38 cellular contexts compared by ENCODE assay signal in the genomic region with DNA sequence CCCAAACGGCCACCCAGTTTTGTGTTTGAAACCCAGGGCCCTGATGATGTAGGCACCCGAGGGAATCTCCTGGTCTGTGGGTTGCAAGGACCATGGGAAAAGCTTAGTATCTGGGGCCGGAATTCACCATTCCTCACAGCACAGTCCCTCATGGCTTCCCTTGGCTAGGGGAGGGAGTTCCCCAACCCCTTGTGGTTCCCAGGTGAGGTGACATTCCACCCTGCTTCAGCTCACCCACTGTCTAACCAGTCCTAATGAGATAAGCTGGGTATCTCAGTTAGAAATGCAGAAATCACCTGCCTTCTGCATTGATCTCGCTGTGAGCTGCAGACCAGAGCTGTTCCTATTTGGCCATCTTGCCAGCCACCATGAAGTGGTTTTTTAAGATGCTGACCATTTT.
"Had no signal": no experiment of that assay in that cellular context is flagged by ENCODE, and none has a peak within 500 bp of the region (broad histone marks: within the 10 kb centered on the region; RNA-seq: fewer than 3 reads in every experiment).

No MANE protein-coding gene starts in this region.

- H3K36me3 Mint-ChIP-seq: activated naive CD4-positive, alpha-beta T cell treated with anti-CD3 and anti-CD28 coated beads, Interleukin-2, amount 50 U/mL, for 72 hours had no signal

- H3K4me3 ChIP-seq: adrenal gland, body of pancreas, breast epithelium had no signal

- H3K27ac Mint-ChIP-seq: activated CD4-positive, alpha-beta memory T cell treated with anti-CD3 and anti-CD28 coated beads for 36 hours; activated CD4-positive, alpha-beta T cell treated with anti-CD3 and anti-CD28 coated beads for 36 hours; activated CD8-positive, alpha-beta T cell treated with anti-CD3 and anti-CD28 coated beads for 36 hours; activated naive CD4-positive, alpha-beta T cell treated with anti-CD3 and anti-CD28 coated beads for 36 hours; activated naive CD4-positive, alpha-beta T cell treated with anti-CD3 and anti-CD28 coated beads, Interleukin-2, amount 50 U/mL, for 72 hours; activated naive CD8-positive, alpha-beta T cell treated with anti-CD3 and anti-CD28 coated beads for 36 hours; activated T-cell treated with anti-CD3 and anti-CD28 coated beads, Interleukin-2, amount 50 U/mL, for 72 hours; activated T-helper 1 cell treated with anti-CD3 and anti-CD28 coated beads, Interleukin-12 subunit alpha, Interleukin-12 subunit beta, Interleukin-2, Interleukin-4 antibody, amounts not matched to agents 30 ng/mL and 10 ng/mL and 1 ng/mL, durations not matched to agents 14 hours and 24 hours and 36 hours; activated T-helper 17 cell treated with anti-CD3 and anti-CD28 coated beads, Interleukin-2, amount 50 U/mL, for 72 hours; T-helper 1 cell treated with Interleukin-12 subunit alpha and Interleukin-12 subunit beta and Interleukin-4 antibody, amounts not matched to agents 30 μg/mL and 1 μg/mL, for 36 hours; T-helper 2 cell treated with Interferon-gamma antibody and Interleukin-4, amounts not matched to agents 5 μg/mL and 100 μg/mL, for 36 hours had no signal

- H3K9me3 ChIP-seq: adrenal gland, body of pancreas, breast epithelium had no signal

- H3K9me3 Mint-ChIP-seq: activated CD4-positive, alpha-beta memory T cell treated with anti-CD3 and anti-CD28 coated beads for 36 hours; activated CD8-positive, alpha-beta T cell treated with anti-CD3 and anti-CD28 coated beads for 36 hours; activated naive CD4-positive, alpha-beta T cell treated with anti-CD3 and anti-CD28 coated beads for 36 hours; activated naive CD4-positive, alpha-beta T cell treated with anti-CD3 and anti-CD28 coated beads, Interleukin-2, amount 50 U/mL, for 72 hours; activated T-cell treated with anti-CD3 and anti-CD28 coated beads, Interleukin-2, amount 50 U/mL, for 4 hours; activated T-helper 17 cell treated with anti-CD3 and anti-CD28 coated beads, Interleukin-2, amount 50 U/mL, for 72 hours; T-helper 1 cell treated with Interleukin-12 subunit alpha and Interleukin-12 subunit beta and Interleukin-4 antibody, amounts not matched to agents 30 μg/mL and 1 μg/mL, for 36 hours; T-helper 2 cell treated with Interferon-gamma antibody and Interleukin-4, amounts not matched to agents 5 μg/mL and 100 μg/mL, for 36 hours had no signal

- H3K4me1 Mint-ChIP-seq: activated CD4-positive, alpha-beta T cell treated with anti-CD3 and anti-CD28 coated beads for 36 hours; activated naive CD8-positive, alpha-beta T cell treated with anti-CD3 and anti-CD28 coated beads for 36 hours; activated T-helper 17 cell treated with anti-CD3 and anti-CD28 coated beads, Interleukin-2, amount 50 U/mL, for 72 hours had no signal

- H3K4me1 ChIP-seq: adrenal gland, body of pancreas, breast epithelium had no signal

- DNase-seq: activated CD4-positive, alpha-beta memory T cell treated with anti-CD3 and anti-CD28 coated beads for 36 hours; activated CD4-positive, alpha-beta T cell treated with anti-CD3 and anti-CD28 coated beads for 1 hour; activated CD4-positive, alpha-beta T cell treated with anti-CD3 and anti-CD28 coated beads for 36 hours; activated CD4-positive, alpha-beta T cell treated with anti-CD3 and anti-CD28 coated beads for 48 hours; activated CD4-positive, alpha-beta T cell treated with anti-CD3 and anti-CD28 coated beads, Interleukin-2, amount 50 U/mL, for 1 hour; activated CD4-positive, alpha-beta T cell treated with anti-CD3 and anti-CD28 coated beads, Interleukin-2, amount 50 U/mL, for 4 hours; activated CD4-positive, CD25-positive, alpha-beta regulatory T cell; activated CD8-positive, alpha-beta memory T cell treated with anti-CD3 and anti-CD28 coated beads, Interleukin-2, amount 50 U/mL, for 4 hours; activated CD8-positive, alpha-beta T cell treated with anti-CD3 and anti-CD28 coated beads for 36 hours; activated effector memory CD4-positive, alpha-beta T cell treated with anti-CD3 and anti-CD28 coated beads, Interleukin-2, amount 50 U/mL, for 16 hours; activated gamma-delta T cell treated with Interleukin-2 at 50 U/mL for 16 hours; activated naive CD4-positive, alpha-beta T cell; activated naive CD4-positive, alpha-beta T cell treated with anti-CD3 and anti-CD28 coated beads for 36 hours; activated naive CD4-positive, alpha-beta T cell treated with anti-CD3 and anti-CD28 coated beads, Interleukin-2, amount 50 U/mL, for 16 hours; activated naive CD8-positive, alpha-beta T cell treated with anti-CD3 and anti-CD28 coated beads for 36 hours; activated T-cell treated with anti-CD3 and anti-CD28 coated beads for 4 hours; activated T-cell treated with anti-CD3 and anti-CD28 coated beads, Interleukin-2, amount 50 U/mL, for 1 hour; activated T-cell treated with anti-CD3 and anti-CD28 coated beads, Interleukin-2, amount 50 U/mL, for 4 hours; activated T-cell treated with anti-CD3 and anti-CD28 coated beads, Interleukin-2, amount 50 U/mL, for 72 hours; adrenal gland; amniotic stem cell; aorta; body of pancreas; brain microvascular endothelial cell; central memory CD4-positive, alpha-beta T cell; T-helper 1 cell; T-helper 2 cell; T-helper 9 cell had no signal

- H3K27ac ChIP-seq: adrenal gland, body of pancreas, brain microvascular endothelial cell, breast epithelium, VCaP had no signal

- FAIRE-seq: astrocyte, TTC549 had no signal

- H3K4me3 Mint-ChIP-seq: activated CD4-positive, alpha-beta memory T cell treated with anti-CD3 and anti-CD28 coated beads for 36 hours; activated CD4-positive, alpha-beta T cell treated with anti-CD3 and anti-CD28 coated beads for 36 hours; activated CD8-positive, alpha-beta T cell treated with anti-CD3 and anti-CD28 coated beads for 36 hours; activated naive CD4-positive, alpha-beta T cell treated with anti-CD3 and anti-CD28 coated beads for 36 hours; activated naive CD8-positive, alpha-beta T cell treated with anti-CD3 and anti-CD28 coated beads for 36 hours; activated T-cell treated with anti-CD3 and anti-CD28 coated beads, Interleukin-2, amount 50 U/mL, for 4 hours; activated T-cell treated with anti-CD3 and anti-CD28 coated beads, Interleukin-2, amount 50 U/mL, for 72 hours; activated T-helper 1 cell treated with anti-CD3 and anti-CD28 coated beads, Interleukin-12 subunit alpha, Interleukin-12 subunit beta, Interleukin-2, Interleukin-4 antibody, amounts not matched to agents 30 ng/mL and 10 ng/mL and 1 ng/mL, durations not matched to agents 14 hours and 24 hours and 36 hours; activated T-helper 17 cell treated with anti-CD3 and anti-CD28 coated beads, Interleukin-2, amount 50 U/mL, for 72 hours; T-helper 1 cell treated with Interleukin-12 subunit alpha and Interleukin-12 subunit beta and Interleukin-4 antibody, amounts not matched to agents 30 μg/mL and 1 μg/mL, for 36 hours; T-helper 2 cell treated with Interferon-gamma antibody and Interleukin-4, amounts not matched to agents 5 μg/mL and 100 μg/mL, for 36 hours had no signal

- H3K27me3 Mint-ChIP-seq: activated CD8-positive, alpha-beta T cell treated with anti-CD3 and anti-CD28 coated beads for 36 hours; activated naive CD8-positive, alpha-beta T cell treated with anti-CD3 and anti-CD28 coated beads for 36 hours; activated T-helper 17 cell treated with anti-CD3 and anti-CD28 coated beads, Interleukin-2, amount 50 U/mL, for 72 hours had no signal

- H3K27me3 ChIP-seq: adrenal gland, body of pancreas, brain microvascular endothelial cell, breast epithelium had no signal

- H3K36me3 ChIP-seq: adrenal gland, brain microvascular endothelial cell, breast epithelium had no signal

- ATAC-seq: activated CD4-positive, alpha-beta T cell treated with anti-CD3 and anti-CD28 coated beads for 36 hours; activated CD4-positive, CD25-positive, alpha-beta regulatory T cell treated with anti-CD3 and anti-CD28 coated beads, Interleukin-2, amount 50 U/mL, for 24 hours; activated CD8-positive, alpha-beta T cell treated with anti-CD3 and anti-CD28 coated beads for 36 hours; activated naive CD4-positive, alpha-beta T cell treated with anti-CD3 and anti-CD28 coated beads, Interleukin-2, amount 50 U/mL, for 72 hours; activated T-cell treated with anti-CD3 and anti-CD28 coated beads, Interleukin-2, amount 50 U/mL, for 4 hours; activated T-cell treated with anti-CD3 and anti-CD28 coated beads, Interleukin-2, amount 50 U/mL, for 72 hours; activated T-helper 17 cell treated with anti-CD3 and anti-CD28 coated beads, Interleukin-2, amount 50 U/mL, for 72 hours; body of pancreas had no signal
